ENCODE assay signal across 28 cellular contexts in genomic region chr20:57638173-57638894, GRCh38. TPM values are rescaled to one million over a fixed set of nuclear protein-coding genes. Genes with fewer than 3 reads are reported as not detected.
A peak's percentile ranks its signal among the peaks of the same experiment; 100 is the strongest.
DNase-seq lines count a peak whose midpoint lies in the region; ATAC-seq and TF ChIP-seq lines count a peak whose summit lies in the region.
"Had no signal": no experiment of that assay in that cellular context is flagged by ENCODE, and none has a peak within 500 bp of the region (broad histone marks: within the 10 kb centered on the region; RNA-seq: fewer than 3 reads in every experiment).

No MANE protein-coding gene starts in this region.

- ATAC-seq in GM21381 (IDR thresholded peaks at IDR 0.05; ENCODE audit: unreplicated experiment): no peak
- ATAC-seq: activated naive CD8-positive, alpha-beta T cell treated with anti-CD3 and anti-CD28 coated beads, Interleukin-2, amount 50 U/mL, for 24 hours had no signal

- no peak for TF ChIP-seq CTCF in GM20000 (IDR thresholded peaks at IDR 0.05; ENCODE audit: extremely low read depth, missing control alignments)

- peak; percentile 58 for DNase-seq in Daoy (ENCODE audit: low read depth)
- peak; percentile 71 for DNase-seq in RPMI7951 (ENCODE audit: low read depth)
- DNase-seq in glomerular visceral epithelial cell (ENCODE audit: extremely low spot score): peak; percentile 84
- peak; percentile 42 for DNase-seq in mucosa of gallbladder (ENCODE audit: low spot score)
- no peak for DNase-seq in G401 (ENCODE audit: low spot score)
- no peak for DNase-seq in GM20000 (ENCODE audit: low spot score)
- no peak for DNase-seq in NCI-H2196 treated with DMSO at 0.1 percent for 48 hours (lab: John Stamatoyannopoulos, UW; ENCODE audit: unreplicated experiment)
- DNase-seq: activated CD4-positive, alpha-beta T cell treated with anti-CD3 and anti-CD28 coated beads for 1 hour; activated CD8-positive, alpha-beta memory T cell treated with anti-CD3 and anti-CD28 coated beads for 24 hours; activated gamma-delta T cell treated with Interleukin-2 at 50 U/mL for 16 hours; activated naive CD8-positive, alpha-beta T cell treated with anti-CD3 and anti-CD28 coated beads, Interleukin-2, amount 50 U/mL, for 24 hours; activated T-cell treated with anti-CD3 and anti-CD28 coated beads, Interleukin-2, amount 50 U/mL, for 24 hours; BE2C; effector CD4-positive, alpha-beta T cell; erythroblast; foreskin melanocyte; HCEC 1CT; IMR-90; NCI-H2081; SJCRH30; stimulated activated CD8-positive, alpha-beta memory T cell treated with anti-CD3 and anti-CD28 coated beads, Interleukin-4, amount 100 ng/mL, for 48 hours; T-helper 1 cell had no signal

- in situ Hi-C loops in G401 (cut with HindIII; ENCODE audit: low sequenced_read_pairs): no loop called here

RNA-seq across cellular contexts. Expression of gene ZBP1, which starts 18.1 kb away (rescaled TPM):
- total RNA-seq in Daoy (2014; rRNA removed; shearing (Covaris generic)): 0.11 TPM in 1 of 2 replicates, not detected in the other
- total RNA-seq in RPMI7951 (2014; rRNA removed; shearing (Covaris generic)): not detected in 2 replicates
- 1.3 TPM for total RNA-seq in mucosa of gallbladder
- not detected in 2 replicates for total RNA-seq in G401 (2014; rRNA removed; shearing (Covaris generic))
- total RNA-seq: A673, IMR-90, lung microvascular endothelial cell, MCF 10A, NCI-H460, progenitor cell of endocrine pancreas had no signal

Comparison
In these comparisons a context has a peak if more than half of its experiments do, and no peak if none do; other contexts are left out.
1. DNase-seq: peak in Daoy (single experiment), RPMI7951 (single experiment), glomerular visceral epithelial cell (single experiment) and mucosa of gallbladder (single experiment); none in G401 (single experiment), GM20000 (single experiment) and NCI-H2196 treated with DMSO at 0.1 percent for 48 hours (single experiment).